In genomic region chr1:230972855-230973271, GRCh38 we compare ENCODE assay signal across 8 cellular contexts. TPM values are rescaled to one million over a fixed set of nuclear protein-coding genes. Genes with fewer than 3 reads are reported as not detected.
DNase-seq lines count a peak whose midpoint lies in the region; ATAC-seq, FAIRE-seq and TF ChIP-seq lines count a peak whose summit lies in the region.

No MANE protein-coding gene starts in this region.

- no peak overlapping the region for H3K9ac ChIP-seq in K562 (ENCODE audit: insufficient read depth in 1 of 2, low read depth in 2 of 2, low read length in 2 of 2)

- peaks cover 5% of the 10 kb centered on the region for H4K20me1 ChIP-seq in K562 (replicated peaks; ENCODE audit: control insufficient read depth, insufficient read depth, low read length)

- H3K79me2 ChIP-seq in K562 (ENCODE audit: control insufficient read depth, insufficient read depth, low read length), result peaks cover 14% of the 10 kb centered on the region

- peak; percentile 63 for ATAC-seq in GM19023 (IDR thresholded peaks at IDR 0.05; ENCODE audit: unreplicated experiment)
- peak; percentile 78 for ATAC-seq in HG03095 (IDR thresholded peaks at IDR 0.05; ENCODE audit: unreplicated experiment)
- ATAC-seq in K562, result peak; percentile 39; the same call in 2 of the 3 replicates

- H3K9me1 ChIP-seq in K562 (ENCODE audit: control insufficient read depth, insufficient read depth, low read length), result no peaks in the 10 kb centered on the region

- H3K4me2 ChIP-seq in K562 (ENCODE audit: insufficient read depth, low read length), result no peak overlapping the region

- no peak overlapping the region for H3K27ac ChIP-seq in K562 (ENCODE audit: extremely low read depth, low read depth, low read length)

- FAIRE-seq in K562 (lab: Jason Lieb, UNC), result no peak

- DNase-seq in T-helper 1 cell (peak; percentile 26 to 91 (median 51)), K562 (ENCODE audit: extremely low read depth in 1 of 4, low spot score in 3 of 4) (no peak), DMS153 treated with DMSO at 0.1 percent for 48 hours (lab: John Stamatoyannopoulos, UW; ENCODE audit: unreplicated experiment) (no peak), nucleus accumbens (lab: John Stamatoyannopoulos, UW) (no peak), NCI-H524 (lab: John Stamatoyannopoulos, UW) (no peak)
- DNase-seq in stimulated activated CD8-positive, alpha-beta memory T cell treated with anti-CD3 and anti-CD28 coated beads, Interleukin-4, amount 100 ng/mL, for 24 hours (ENCODE audit: low read depth), result peak; percentile 22

- no peaks in the 10 kb centered on the region; the same call in 1 of the 2 replicates for H3K9me3 ChIP-seq in K562 (replicated peaks; ENCODE audit: control insufficient read depth, insufficient read depth, low read depth, low read length)

- CTCF ChIA-PET in K562 (lab: Yijun Ruan, JAX; ENCODE audit: low intra/inter-chr PET ratio), result no interaction called here

- WGBS in K562 (ENCODE audit: insufficient coverage, low coverage, missing lambda C conversion rate), result 30% methylated on average over 1 of the region's 1 CpG

- in situ Hi-C loops in K562 (cut with MboI), result no loop called here

- no peak overlapping the region for H3K4me3 ChIP-seq in K562

- 0 out of 4 replicates have a peak, but pooled peaks of 1 of the 2 experiments have one; percentile 13 for TF ChIP-seq RAD21 in K562 (CRISPR knock-in tag; conservative IDR thresholded peaks at IDR 0.05 in 1 of 2, IDR thresholded peaks at IDR 0.05 in 1 of 2)

- POLR2A ChIA-PET in K562 (lab: Yijun Ruan, JAX), result interaction anchor here (0.7 to 2.4 kb wide), 7 partner anchors 9 to 201 kb away, joined by 3 to 15 read pairs (median 5); no protein-coding TSS in a partner anchor

- BruUV-seq in K562 (replicated peaks; lab: Mats Ljungman, UMichigan), result no TSS peak

- H3K4me1 ChIP-seq in K562 (replicated peaks in 1 of 2; ENCODE audit: control insufficient read depth in 2 of 2, insufficient read depth in 2 of 2, low read length in 2 of 2), result peaks cover under 1 to 9% of the 10 kb centered on the region in 2 experiments; a peak in 3 of 5 replicates

- TF ChIP-seq CTCF in K562 (IDR thresholded peaks at IDR 0.05 in 2 of 3, conservative IDR thresholded peaks at IDR 0.05 in 1 of 3; ENCODE audit: insufficient read depth in 2 of 3, low read depth in 1 of 3, low read length in 3 of 3), result no peak

- H2AFZ ChIP-seq in K562 (ENCODE audit: low read depth, low read length), result no peak overlapping the region

- intact Hi-C loops in K562 (cut with micrococcal nuclease), result no loop called here

- H3K27me3 ChIP-seq in K562 (ENCODE audit: control insufficient read depth in 2 of 2, insufficient read depth in 2 of 2, low read length in 2 of 2), result no peaks in the 10 kb centered on the region

- H3K36me3 ChIP-seq in K562 (ENCODE audit: control insufficient read depth, insufficient read depth, low read length), result peaks cover 13% of the 10 kb centered on the region; the same call in 2 of the 3 replicates

- TF ChIP-seq POLR2A in K562 (conservative IDR thresholded peaks at IDR 0.05), result no peak

- TF ChIP-seq EP300 in K562 (IDR thresholded peaks at IDR 0.05; ENCODE audit: low read length), result no peak

TF ChIP-seq in K562, 482 proteins besides CTCF, POLR2A, EP300 and RAD21 (continues in another document):
- TF ChIP-seq GABPB1 (CRISPR knock-in tag; IDR thresholded peaks at IDR 0.05) (no peak), MEF2D (tag; conservative IDR thresholded peaks at IDR 0.05; ENCODE audit: low read depth) (no peak), SPI1 (IDR thresholded peaks at IDR 0.05; ENCODE audit: borderline replicate concordance, low read depth, low read length) (no peak), KDM4B (IDR thresholded peaks at IDR 0.05; ENCODE audit: borderline replicate concordance in 2 of 2, low read depth in 1 of 2) (no peak), PRDM10 (IDR thresholded peaks at IDR 0.05; ENCODE audit: partially characterized antibody) (no peak), SMARCB1 (IDR thresholded peaks at IDR 0.05; ENCODE audit: insufficient read length, low read depth) (no peak), NCOA4 (IDR thresholded peaks at IDR 0.05; ENCODE audit: partially characterized antibody) (no peak), HMG20B (CRISPR knock-in tag; IDR thresholded peaks at IDR 0.05) (no peak), KDM1A (IDR thresholded peaks at IDR 0.05) (peak; percentile 90), POLR2G (IDR thresholded peaks at IDR 0.05; ENCODE audit: low read depth, low read length) (no peak), MAZ (CRISPR knock-in tag; conservative IDR thresholded peaks at IDR 0.05 in 1 of 2, IDR thresholded peaks at IDR 0.05 in 1 of 2) (0 out of 4 replicates have a peak, but pooled peaks of 1 of the 2 experiments have one; percentile 12), ETV6 (IDR thresholded peaks at IDR 0.05; ENCODE audit: borderline replicate concordance in 1 of 2, low read depth in 2 of 2, low read length in 1 of 2) (peak in 1 of 2 experiments; percentile 74; a peak in 2 of 4 replicates), ETV6 (CRISPR knock-in tag; IDR thresholded peaks at IDR 0.05; ENCODE audit: borderline replicate concordance) (no peak), HDAC2 (IDR thresholded peaks at IDR 0.05) (peak; percentile 93), ZBTB7A (IDR thresholded peaks at IDR 0.05; ENCODE audit: borderline replicate concordance, control insufficient read depth, low read depth, low read length) (no peak), PRPF4 (IDR thresholded peaks at IDR 0.05; ENCODE audit: insufficient read depth, low read depth, low read length, poor library complexity, severe bottlenecking) (no peak), SMAD3 (CRISPR knock-in tag; conservative IDR thresholded peaks at IDR 0.05) (no peak)

RNA-seq across cellular contexts. Expression of gene TTC13, which starts 5.8 kb away (rescaled TPM):
- total RNA-seq in K562 (2011; cell fraction: chromatin; rRNA removed; ENCODE audit: low replicate concordance), result 12.9 and 36.9 TPM in 2 replicates
- 7.5 and 12.8 TPM in 2 replicates for total RNA-seq in K562 (2011; cell fraction: nucleolus; rRNA removed)
- total RNA-seq in K562 (2011; cell fraction: nucleoplasm; rRNA removed), result 15.6 and 17.7 TPM in 2 replicates
- total RNA-seq in K562 (2014; rRNA removed), result 6.2 and 7.9 TPM in 2 replicates
- 7.6 and 9.1 TPM in 2 replicates for total RNA-seq in K562 (2014; rRNA removed; fragmentation: Illumina TruSeq; extraction: Trizol)
- total RNA-seq in K562 (2015; rRNA removed; fragmentation: Illumina TruSeq; extraction: Trizol), result 9.0 and 12.2 TPM in 2 replicates
- total RNA-seq in K562 (2021), result 10.9 and 12.3 TPM in 2 replicates
- polyA plus RNA-seq in K562 (2011; rRNA removed), result 7.4 and 9.6 TPM in 2 replicates
- 2.2 and 2.5 TPM in 2 replicates for polyA plus RNA-seq in K562 (2011; cell fraction: cytosol; rRNA removed)
- polyA plus RNA-seq in K562 (2011; cell fraction: nucleus; rRNA removed), result 23.4 and 28.7 TPM in 2 replicates
- polyA plus RNA-seq in K562 (2012), result 8.7 and 13.9 TPM in 2 replicates
- polyA plus RNA-seq in K562 (2014; fragmentation: Illumina TruSeq; extraction: Trizol), result 10.4 and 13.8 TPM in 2 replicates
- 1 to 10 TPM; 1.7 to 2.2 TPM for polyA plus RNA-seq in K562 (2014; fragmentation: Nextera tagmentation; extraction: Ambion mirVana)
- 9.6 and 11.4 TPM in 2 replicates for polyA plus RNA-seq in K562 (2014; rRNA removed)
- polyA minus RNA-seq in K562 (2011; rRNA and poly(A)+ RNA removed), result 13.1 and 17.5 TPM in 2 replicates
- polyA minus RNA-seq in K562 (2011; cell fraction: cytosol; rRNA and poly(A)+ RNA removed), result 4.4 and 6.1 TPM in 2 replicates
- 21.4 and 25.0 TPM in 2 replicates for polyA minus RNA-seq in K562 (2011; cell fraction: nucleus; rRNA and poly(A)+ RNA removed)

RNA-seq across cellular contexts. Expression of gene ARV1, which starts 6.0 kb away (rescaled TPM):
- 34.0 and 60.9 TPM in 2 replicates for total RNA-seq in K562 (2011; cell fraction: chromatin; rRNA removed; ENCODE audit: low replicate concordance)
- total RNA-seq in K562 (2011; cell fraction: nucleolus; rRNA removed), result 35.9 and 44.0 TPM in 2 replicates
- total RNA-seq in K562 (2011; cell fraction: nucleoplasm; rRNA removed), result 68.0 and 76.8 TPM in 2 replicates
- total RNA-seq in K562 (2014; rRNA removed) (54.8 and 66.6 TPM in 2 replicates), K562 (2014; rRNA removed; fragmentation: Illumina TruSeq; extraction: Trizol) (85.3 and 92.3 TPM in 2 replicates), K562 (2015; rRNA removed; fragmentation: Illumina TruSeq; extraction: Trizol) (70.0 and 74.0 TPM in 2 replicates), K562 (2021) (63.5 and 65.5 TPM in 2 replicates)
- polyA plus RNA-seq in K562 (2011; rRNA removed) (101 and 139 TPM in 2 replicates), K562 (2014; fragmentation: Illumina TruSeq; extraction: Trizol) (110 and 129 TPM in 2 replicates), K562 (2014; fragmentation: Nextera tagmentation; extraction: Ambion mirVana) (10 to 100 TPM; 61.9 to 71.0 TPM), K562 (2014; rRNA removed) (117 and 128 TPM in 2 replicates)
- polyA plus RNA-seq in K562 (2011; cell fraction: cytosol; rRNA removed), result 40.2 and 61.9 TPM in 2 replicates
- polyA plus RNA-seq in K562 (2011; cell fraction: nucleus; rRNA removed), result 45.5 and 69.3 TPM in 2 replicates
- 68.8 and 104 TPM in 2 replicates for polyA plus RNA-seq in K562 (2012)
- 49.0 and 59.1 TPM in 2 replicates for polyA minus RNA-seq in K562 (2011; rRNA and poly(A)+ RNA removed)
- polyA minus RNA-seq in K562 (2011; cell fraction: cytosol; rRNA and poly(A)+ RNA removed), result 18.5 and 25.1 TPM in 2 replicates
- polyA minus RNA-seq in K562 (2011; cell fraction: nucleus; rRNA and poly(A)+ RNA removed), result 12.0 and 15.7 TPM in 2 replicates

Comparison
In these comparisons a context has a peak if more than half of its experiments do, and no peak if none do; other contexts are left out.
1. DNase-seq: peak in T-helper 1 cell (5 of 5) and stimulated activated CD8-positive, alpha-beta memory T cell treated with anti-CD3 and anti-CD28 coated beads, Interleukin-4, amount 100 ng/mL, for 24 hours (single experiment); none in K562 (0 of 4), DMS153 treated with DMSO at 0.1 percent for 48 hours (single experiment), nucleus accumbens (0 of 56) and NCI-H524 (0 of 2).
2. Peak in every context shown above with its lines, with median percentiles within 50 percentile points of each other: ATAC-seq.